17 cellular contexts compared by ENCODE assay signal in genomic region chr5:154143121-154143725, GRCh38. TPM values are rescaled to one million over a fixed set of nuclear protein-coding genes. Genes with fewer than 3 reads are reported as not detected.
DNase-seq lines count a peak whose midpoint lies in the region; ATAC-seq, FAIRE-seq and TF ChIP-seq lines count a peak whose summit lies in the region.
"Had no signal": no experiment of that assay in that cellular context is flagged by ENCODE, and none has a peak within 500 bp of the region (broad histone marks: within the 10 kb centered on the region; RNA-seq: fewer than 3 reads in every experiment).

No MANE protein-coding gene starts in this region.

- H3K27ac ChIP-seq in astrocyte (ENCODE audit: low read depth, low read length) (no peak overlapping the region), RWPE1 (no peak overlapping the region)
- H3K27ac ChIP-seq: GM23248 had no signal

- no peak overlapping the region for H3K4me3 Mint-ChIP-seq in astrocyte (ENCODE audit: unreplicated experiment)
- H3K4me3 Mint-ChIP-seq: CD4-positive, alpha-beta memory T cell had no signal

- H3K27me3 Mint-ChIP-seq in astrocyte (ENCODE audit: low read depth, unreplicated experiment): peaks cover 15% of the 10 kb centered on the region

- in situ Hi-C loops in G401 (cut with HindIII; ENCODE audit: low sequenced_read_pairs): no loop called here

- FAIRE-seq in astrocyte (lab: Jason Lieb, UNC): no peak
- FAIRE-seq: GM12892 had no signal

- peak; percentile 25 for DNase-seq in G401 (ENCODE audit: low spot score)
- peak; percentile 3 for DNase-seq in astrocyte (ENCODE audit: low read depth)
- peak; percentile 1 for DNase-seq in foreskin melanocyte
- peak; percentile 50 for DNase-seq in renal cortical epithelial cell (ENCODE audit: low read depth)
- DNase-seq in NCI-H2029 treated with DMSO at 0.1 percent for 48 hours (lab: John Stamatoyannopoulos, UW): no peak
- DNase-seq in RWPE1 (ENCODE audit: low spot score): no peak
- DNase-seq: CD4-positive, alpha-beta memory T cell; GM23248; HCEC 1CT; KBM-7; NCI-H1417 treated with DMSO at 0.1 percent for 48 hours; NCI-H2029; SK-N-SH had no signal

- H3K4me2 ChIP-seq in astrocyte (ENCODE audit: low read length): no peak overlapping the region
- H3K4me2 ChIP-seq: SK-N-SH had no signal

- H4K20me1 ChIP-seq in astrocyte (ENCODE audit: insufficient read depth, low read length): no peaks in the 10 kb centered on the region

- H3K9me3 Mint-ChIP-seq in astrocyte (ENCODE audit: unreplicated experiment): peaks cover 5% of the 10 kb centered on the region
- H3K9me3 Mint-ChIP-seq: CD4-positive, alpha-beta memory T cell had no signal

- no peak for TF ChIP-seq CTCF in astrocyte (IDR thresholded peaks at IDR 0.05; ENCODE audit: insufficient read depth, low read depth, low read length)
- no peak for TF ChIP-seq CTCF in RWPE1 (conservative IDR thresholded peaks at IDR 0.05; ENCODE audit: low read depth)

- H3K4me1 Mint-ChIP-seq in astrocyte (ENCODE audit: low read depth, unreplicated experiment): peaks cover 1% of the 10 kb centered on the region
- H3K4me1 Mint-ChIP-seq: CD4-positive, alpha-beta memory T cell had no signal

- CTCF ChIA-PET in RWPE1 (lab: Yijun Ruan, JAX): no interaction called here

- POLR2A ChIA-PET in RWPE1 (lab: Yijun Ruan, JAX; ENCODE audit: low non-redundant PET): no interaction called here

- no peaks in the 10 kb centered on the region for H3K9me3 ChIP-seq in astrocyte (ENCODE audit: insufficient read depth, low read depth, low read length)
- H3K9me3 ChIP-seq: SK-N-SH had no signal

- H3K4me1 ChIP-seq in astrocyte (ENCODE audit: insufficient read depth, low read length): no peaks in the 10 kb centered on the region

- no peak overlapping the region for H3K4me3 ChIP-seq in astrocyte (ENCODE audit: insufficient read depth, low read depth, low read length)
- H3K4me3 ChIP-seq: GM23248 had no signal

- no peak overlapping the region for H2AFZ ChIP-seq in astrocyte (ENCODE audit: low read depth, low read length)
- H2AFZ ChIP-seq: GM23248 had no signal

- no peak overlapping the region for H3K27ac Mint-ChIP-seq in astrocyte (ENCODE audit: unreplicated experiment)
- H3K27ac Mint-ChIP-seq: CD4-positive, alpha-beta memory T cell had no signal

- H3K36me3 Mint-ChIP-seq in astrocyte (ENCODE audit: low read depth, unreplicated experiment): no peaks in the 10 kb centered on the region
- H3K36me3 Mint-ChIP-seq: CD4-positive, alpha-beta memory T cell had no signal

- ATAC-seq in HG02884 (IDR thresholded peaks at IDR 0.05; ENCODE audit: unreplicated experiment): no peak
- ATAC-seq: Panc1, Right ventricle myocardium inferior had no signal

- H3K36me3 ChIP-seq in astrocyte (ENCODE audit: insufficient read depth, low read length): no peaks in the 10 kb centered on the region

- no peak overlapping the region for H3K9ac ChIP-seq in astrocyte (ENCODE audit: low read length)
- H3K9ac ChIP-seq: GM23248, SK-N-SH had no signal

- H3K79me2 ChIP-seq in astrocyte (ENCODE audit: insufficient read depth, low read length): no peaks in the 10 kb centered on the region

- H3K27me3 ChIP-seq in astrocyte (ENCODE audit: insufficient read depth, low read length): peaks cover 4% of the 10 kb centered on the region

RNA-seq across cellular contexts. Expression of gene GALNT10, which starts 47.3 kb away (rescaled TPM):
- total RNA-seq in G401 (2014; rRNA removed; shearing (Covaris generic)): 47.8 and 61.1 TPM in 2 replicates
- total RNA-seq in astrocyte (96.1 and 118 TPM in 2 replicates), renal cortical epithelial cell (44.8 and 78.5 TPM in 2 replicates)

Comparison
In these comparisons a context has a peak if more than half of its experiments do, and no peak if none do; other contexts are left out.
1. DNase-seq: peak in G401 (single experiment), astrocyte (single experiment), foreskin melanocyte (single experiment) and renal cortical epithelial cell (single experiment); none in NCI-H2029 treated with DMSO at 0.1 percent for 48 hours (single experiment) and RWPE1 (single experiment).